ENCODE assay signal across 22 cellular contexts in genomic region chr11:24635588-24636290, GRCh38.
DNase-seq lines count a peak whose midpoint lies in the region; ATAC-seq and TF ChIP-seq lines count a peak whose summit lies in the region.
"Had no signal": no experiment of that assay in that cellular context is flagged by ENCODE, and none has a peak within 500 bp of the region (broad histone marks: within the 10 kb centered on the region; RNA-seq: fewer than 3 reads in every experiment).

No MANE protein-coding gene starts in this region.

- H3K23ac ChIP-seq in H9 (ENCODE audit: insufficient read length, low read depth, low read length) = no peak overlapping the region

- H3K4me1 ChIP-seq in H9 (ENCODE audit: insufficient read depth, low read length) (no peaks in the 10 kb centered on the region; the same call in 1 of the 2 replicates), Panc1 (ENCODE audit: control insufficient read depth, insufficient read depth, low read length) (no peaks in the 10 kb centered on the region; the same call in 1 of the 2 replicates)
- H3K4me1 ChIP-seq: gastrocnemius medialis, right lobe of liver, transverse colon had no signal

- H3K36me3 ChIP-seq in Panc1 (ENCODE audit: control insufficient read depth, insufficient read depth, low read length) = no peaks in the 10 kb centered on the region
- H3K36me3 ChIP-seq: gastrocnemius medialis, HAP-1, right lobe of liver, transverse colon had no signal

- H3K4me3 ChIP-seq in Panc1 (ENCODE audit: low read depth in 2 of 2, low read length in 2 of 2) = no peak overlapping the region
- H3K4me3 ChIP-seq: coronary artery, gastrocnemius medialis, HAP-1, right lobe of liver, transverse colon had no signal

- H3K27ac Mint-ChIP-seq in H9 = peak overlapping the region; percentile 7 to 77 (median 55); a peak in 3 of 7 replicates

- H4K20me1 ChIP-seq in H9 (ENCODE audit: control insufficient read depth, insufficient read depth, insufficient read length) = no peaks in the 10 kb centered on the region

- no peak overlapping the region for H2BK5ac ChIP-seq in H9 (ENCODE audit: insufficient read length, low read length)

- no peak overlapping the region for H3K4me2 ChIP-seq in H9 (ENCODE audit: insufficient read depth, insufficient read length, low read length)
- H3K4me2 ChIP-seq: KMS-11 had no signal

- DNase-seq in H9 (no peak), Panc1 (ENCODE audit: low read depth, low spot score) (no peak), epithelial cell of prostate (ENCODE audit: low read depth, low spot score) (peak; percentile 41), foreskin melanocyte (no peak), RPMI8226 (no peak)
- DNase-seq in activated T-cell treated with anti-CD3 and anti-CD28 coated beads, Interleukin-2, amount 50 U/mL, for 1 hour = no peak
- DNase-seq: ACHN; activated naive CD4-positive, alpha-beta T cell; DMS79; gastrocnemius medialis; left ventricle myocardium superior; NCI-H1092 treated with DMSO at 0.1 percent for 48 hours; NCI-H524 treated with DMSO at 0.1 percent for 48 hours; right lobe of liver; stimulated activated naive CD4-positive, alpha-beta T cell treated with Interleukin-2 at 50 U/mL for 16 hours; SW 1271; transverse colon had no signal

- POLR2A ChIA-PET in Panc1 (lab: Charles Lee) = no interaction called here

- BruUV-seq in Panc1 (replicated peaks; lab: Mats Ljungman, UMichigan) = no TSS peak

- no peak overlapping the region for H3T11ph ChIP-seq in H9 (ENCODE audit: low read length)

- no peaks in the 10 kb centered on the region for H3K79me2 ChIP-seq in H9 (ENCODE audit: insufficient read depth, low read length)

- no peaks in the 10 kb centered on the region for H3K9me3 Mint-ChIP-seq in H9

- no peak overlapping the region for H3K4me3 Mint-ChIP-seq in H9

- H4K8ac ChIP-seq in H9 (replicated peaks; ENCODE audit: insufficient read length, low read depth, low read length) = no peak overlapping the region

- no peaks in the 10 kb centered on the region for H3K23me2 ChIP-seq in H9 (ENCODE audit: insufficient read length, low read depth, low read length, poor library complexity, severe bottlenecking)

- H3K27me3 ChIP-seq in H9 (ENCODE audit: insufficient read depth, low read length) (no peaks in the 10 kb centered on the region), Panc1 (ENCODE audit: control insufficient read depth, insufficient read depth, low read length) (no peaks in the 10 kb centered on the region)
- H3K27me3 ChIP-seq: gastrocnemius medialis, right lobe of liver, transverse colon had no signal

- no peak overlapping the region for H3K4ac ChIP-seq in H9 (ENCODE audit: low read depth, low read length)

- ATAC-seq in Panc1 (peak; percentile 85), GM21529 (IDR thresholded peaks at IDR 0.05; ENCODE audit: unreplicated experiment) (no peak)
- ATAC-seq: gastrocnemius medialis, left ventricle myocardium superior, right lobe of liver had no signal

- H3K9me3 ChIP-seq in H9 (ENCODE audit: control insufficient read depth, low read depth, low read length) (no peaks in the 10 kb centered on the region), Panc1 (ENCODE audit: control insufficient read depth, insufficient read depth, low read depth, low read length) (no peaks in the 10 kb centered on the region)
- H3K9me3 ChIP-seq: gastrocnemius medialis, HAP-1, right lobe of liver, transverse colon had no signal

- peak overlapping the region; percentile 62 for H3K27ac ChIP-seq in 22Rv1
- no peak overlapping the region for H3K27ac ChIP-seq in H9 (ENCODE audit: insufficient read length, low read depth, low read length)
- no peak overlapping the region for H3K27ac ChIP-seq in Panc1 (ENCODE audit: low read length)
- no peak overlapping the region for H3K27ac ChIP-seq in epithelial cell of prostate
- H3K27ac ChIP-seq: coronary artery, gastrocnemius medialis, KMS-11, right lobe of liver, transverse colon had no signal

- CTCF ChIA-PET in Panc1 (lab: Charles Lee) = no interaction called here

- peaks cover 0 to 8% (median 6%) of the 10 kb centered on the region in 3 experiments; a peak in 5 of 7 replicates for H3K36me3 Mint-ChIP-seq in H9 (ENCODE audit: insufficient read depth in 1 of 3, low read depth in 3 of 3)

- no peak overlapping the region for H2AK5ac ChIP-seq in H9 (ENCODE audit: insufficient read length, low read length)

- no peak overlapping the region for H2BK15ac ChIP-seq in H9 (ENCODE audit: low read depth, low read length)

- no peak overlapping the region for H3K56ac ChIP-seq in H9 (ENCODE audit: insufficient read length, low read depth, low read length)

- H3K4me1 Mint-ChIP-seq in H9 = peaks cover 11 to 24% of the 10 kb centered on the region in 2 experiments

- H4K91ac ChIP-seq in H9 (ENCODE audit: insufficient read length, low read depth, low read length) = no peak overlapping the region

- intact Hi-C loops in Panc1 (cut with micrococcal nuclease; ENCODE audit: unreplicated experiment) = no loop called here

- no peak overlapping the region for H2BK20ac ChIP-seq in H9 (ENCODE audit: low read depth, low read length, poor library complexity, severe bottlenecking)

- WGBS in H9 (ENCODE audit: extremely low coverage, insufficient read length, low lambda C conversion rate) = no CpG with 5 or more reads among the region's 5 CpGs

- no peak overlapping the region for H3K14ac ChIP-seq in H9 (ENCODE audit: insufficient read depth, low read length)

- no peak overlapping the region for H2BK120ac ChIP-seq in H9 (ENCODE audit: low read depth, low read length, poor library complexity, severe bottlenecking)

- H3K9ac ChIP-seq in H9 (ENCODE audit: extremely low read depth, insufficient read length, low read length) = no peak overlapping the region
- H3K9ac ChIP-seq: KMS-11 had no signal

- H3K18ac ChIP-seq in H9 (ENCODE audit: insufficient read length, low read depth, low read length) = no peak overlapping the region

- H2BK12ac ChIP-seq in H9 (ENCODE audit: insufficient read length, low read depth, low read length) = no peak overlapping the region

- H2AFZ ChIP-seq in H9 (ENCODE audit: low read length) = no peak overlapping the region

- no peaks in the 10 kb centered on the region for H3K79me1 ChIP-seq in H9 (ENCODE audit: insufficient read depth, low read depth, low read length, poor library complexity, severe bottlenecking)

- no peaks in the 10 kb centered on the region for H3K27me3 Mint-ChIP-seq in H9 (ENCODE audit: low read depth)

- TF ChIP-seq CTCF in 22Rv1 (IDR thresholded peaks at IDR 0.05) (no peak), H9 (conservative IDR thresholded peaks at IDR 0.05) (no peak), Panc1 (IDR thresholded peaks at IDR 0.05) (no peak)

- no peak overlapping the region for H4K5ac ChIP-seq in H9 (ENCODE audit: insufficient read length, low read depth, low read length)

- in situ Hi-C loops in Panc1 (cut with HindIII; ENCODE audit: low pct_unique_long_range_greater_than_20kb, low sequenced_read_pairs) = no loop called here
